In genomic region chr21:41765393-41765950, GRCh38 we compare ENCODE assay signal across 12 cellular contexts. TPM values are rescaled to one million over a fixed set of nuclear protein-coding genes. Genes with fewer than 3 reads are reported as not detected.
DNase-seq lines count a peak whose midpoint lies in the region; ATAC-seq and TF ChIP-seq lines count a peak whose summit lies in the region.
"Had no signal": no experiment of that assay in that cellular context is flagged by ENCODE, and none has a peak within 500 bp of the region (broad histone marks: within the 10 kb centered on the region; RNA-seq: fewer than 3 reads in every experiment).

No MANE protein-coding gene starts in this region.

- no peak overlapping the region for H3K27ac Mint-ChIP-seq in stimulated activated naive CD8-positive, alpha-beta T cell treated with anti-CD3 and anti-CD28 coated beads, Interleukin-15, Interleukin-2, amounts not matched to agents 100 ng/mL and 50 ng/mL, for 24 hours
- peak overlapping the region; percentile 76 for H3K27ac Mint-ChIP-seq in mesothelial cell of epicardium
- H3K27ac Mint-ChIP-seq: stimulated activated memory B cell treated with anti-CD40 and anti-IgM and Interleukin-4, amounts not matched to agents 10 μg/mL and 1 μg/mL and 100 μg/mL, for 72 hours had no signal

- peaks cover 18 to 44% of the 10 kb centered on the region in 2 donors for H3K27me3 ChIP-seq in duodenal mucosa (ENCODE audit: control insufficient read depth in 1 of 2, insufficient read depth in 2 of 2, low read length in 2 of 2)

- peak overlapping the region; percentile 84 to 86 for H3K9ac ChIP-seq in duodenal mucosa (ENCODE audit: low read depth in 1 of 2, low read length in 2 of 2)

- H3K36me3 ChIP-seq in duodenal mucosa (ENCODE audit: control insufficient read depth in 1 of 2, insufficient read depth in 2 of 2, low read length in 2 of 2): no peaks in the 10 kb centered on the region

- H3K9me3 ChIP-seq in duodenal mucosa (ENCODE audit: control insufficient read depth in 1 of 2, low read length in 2 of 2): no peaks in the 10 kb centered on the region

- peaks cover 86% of the 10 kb centered on the region for H3K27me3 Mint-ChIP-seq in stimulated activated naive CD8-positive, alpha-beta T cell treated with anti-CD3 and anti-CD28 coated beads, Interleukin-15, Interleukin-2, amounts not matched to agents 100 ng/mL and 50 ng/mL, for 24 hours
- H3K27me3 Mint-ChIP-seq in mesothelial cell of epicardium (ENCODE audit: low read depth): peaks cover 90% of the 10 kb centered on the region

- peaks cover 49 to 61% of the 10 kb centered on the region in 2 donors for H3K4me1 ChIP-seq in duodenal mucosa (ENCODE audit: control insufficient read depth in 1 of 2, insufficient read depth in 2 of 2, low read length in 2 of 2)

- peaks cover 36% of the 10 kb centered on the region for H3K4me1 Mint-ChIP-seq in stimulated activated naive CD8-positive, alpha-beta T cell treated with anti-CD3 and anti-CD28 coated beads, Interleukin-15, Interleukin-2, amounts not matched to agents 100 ng/mL and 50 ng/mL, for 24 hours (ENCODE audit: low read depth)
- peaks cover 70% of the 10 kb centered on the region for H3K4me1 Mint-ChIP-seq in mesothelial cell of epicardium

- TF ChIP-seq CTCF in mesothelial cell of epicardium (IDR thresholded peaks at IDR 0.05; ENCODE audit: unreplicated experiment) (no peak), foreskin fibroblast (IDR thresholded peaks at IDR 0.05; ENCODE audit: low read depth, low read length) (no peak)

- H3K36me3 Mint-ChIP-seq in stimulated activated naive CD8-positive, alpha-beta T cell treated with anti-CD3 and anti-CD28 coated beads, Interleukin-15, Interleukin-2, amounts not matched to agents 100 ng/mL and 50 ng/mL, for 24 hours (ENCODE audit: low read depth): peaks cover 6% of the 10 kb centered on the region
- no peaks in the 10 kb centered on the region for H3K36me3 Mint-ChIP-seq in mesothelial cell of epicardium
- H3K36me3 Mint-ChIP-seq: stimulated activated memory B cell treated with anti-CD40 and anti-IgM and Interleukin-4, amounts not matched to agents 10 μg/mL and 1 μg/mL and 100 μg/mL, for 72 hours had no signal

- no peak for ATAC-seq in stimulated activated naive CD8-positive, alpha-beta T cell treated with anti-CD3 and anti-CD28 coated beads, Interleukin-15, Interleukin-2, amounts not matched to agents 100 U/mL and 50 U/mL, for 24 hours
- ATAC-seq in GM18867 (IDR thresholded peaks at IDR 0.05; ENCODE audit: unreplicated experiment) (no peak), HG03469 (IDR thresholded peaks at IDR 0.05; ENCODE audit: unreplicated experiment) (no peak), HG03280 (IDR thresholded peaks at IDR 0.05; ENCODE audit: unreplicated experiment) (no peak)
- ATAC-seq: sciatic nerve; stimulated activated memory B cell treated with anti-CD40 and anti-IgM and Interleukin-4, amounts not matched to agents 10 μg/mL and 1 μg/mL and 100 μg/mL, for 72 hours had no signal

- peak overlapping the region; percentile 26 for H3K4me3 Mint-ChIP-seq in stimulated activated naive CD8-positive, alpha-beta T cell treated with anti-CD3 and anti-CD28 coated beads, Interleukin-15, Interleukin-2, amounts not matched to agents 100 ng/mL and 50 ng/mL, for 24 hours
- peak overlapping the region; percentile 80 for H3K4me3 Mint-ChIP-seq in mesothelial cell of epicardium
- H3K4me3 Mint-ChIP-seq: stimulated activated memory B cell treated with anti-CD40 and anti-IgM and Interleukin-4, amounts not matched to agents 10 μg/mL and 1 μg/mL and 100 μg/mL, for 72 hours had no signal

- no peak for DNase-seq in stimulated activated naive CD8-positive, alpha-beta T cell treated with anti-CD3 and anti-CD28 coated beads, Interleukin-15, Interleukin-2, amounts not matched to agents 100 U/mL and 50 U/mL, for 24 hours
- DNase-seq in mesothelial cell of epicardium (ENCODE audit: low spot score in 2 of 2, unreplicated experiment in 2 of 2) (no peak), foreskin fibroblast (no peak)
- DNase-seq: head of caudate nucleus; NK-92 treated with Interleukin-12 subunit alpha and Interleukin-12 subunit beta, amount 100 ng/mL, for 24 hours had no signal

- H3K4me3 ChIP-seq in duodenal mucosa (ENCODE audit: low read depth in 1 of 2, low read length in 2 of 2): peak overlapping the region; percentile 63 to 73
- no peak overlapping the region for H3K4me3 ChIP-seq in foreskin fibroblast (ENCODE audit: low read depth in 1 of 2, low read length in 2 of 2)

- no peaks in the 10 kb centered on the region for H3K9me3 Mint-ChIP-seq in stimulated activated naive CD8-positive, alpha-beta T cell treated with anti-CD3 and anti-CD28 coated beads, Interleukin-15, Interleukin-2, amounts not matched to agents 100 ng/mL and 50 ng/mL, for 24 hours
- no peaks in the 10 kb centered on the region for H3K9me3 Mint-ChIP-seq in mesothelial cell of epicardium
- H3K9me3 Mint-ChIP-seq: stimulated activated memory B cell treated with anti-CD40 and anti-IgM and Interleukin-4, amounts not matched to agents 10 μg/mL and 1 μg/mL and 100 μg/mL, for 72 hours had no signal

- peak overlapping the region; percentile 81 for H3K27ac ChIP-seq in duodenal mucosa (ENCODE audit: low read depth, low read length)

RNA-seq across cellular contexts. Expression of gene RIPK4, which starts 1.4 kb away (rescaled TPM):
- total RNA-seq in mesothelial cell of epicardium: 14.7 to 16.0 TPM (median 15.7 TPM) in 3 replicates

Comparison
In these comparisons a context has a peak if more than half of its experiments do, and no peak if none do; other contexts are left out.
1. H3K4me3 ChIP-seq: peak in duodenal mucosa (2 of 2); none in foreskin fibroblast (0 of 2).